In genomic region chr1:218164111-218164929, GRCh38 we compare ENCODE assay signal across 8 cellular contexts.
DNase-seq lines count a peak whose midpoint lies in the region; ATAC-seq and TF ChIP-seq lines count a peak whose summit lies in the region.

No MANE protein-coding gene starts in this region.

- CTCF ChIA-PET in activated naive CD4-positive, alpha-beta T cell treated with anti-CD3 and anti-CD28 coated beads, Interleukin-2, amount 10 ng/mL, durations not matched to agents 7 days and 5 days (lab: Charles Lee), result no interaction called here

- H3K36me3 ChIP-seq in colonic mucosa, result no peaks in the 10 kb centered on the region
- H3K36me3 ChIP-seq in thymus (ENCODE audit: control insufficient read depth, insufficient read depth), result no peaks in the 10 kb centered on the region

- H3K27me3 ChIP-seq in colonic mucosa (peaks cover 40% of the 10 kb centered on the region), thymus (ENCODE audit: control insufficient read depth, insufficient read depth) (peaks cover 32% of the 10 kb centered on the region)

- peak; percentile 22 for DNase-seq in activated naive CD4-positive, alpha-beta T cell treated with anti-CD3 and anti-CD28 coated beads, Interleukin-2, amount 10 ng/mL, durations not matched to agents 7 days and 5 days
- no peak for DNase-seq in activated naive CD4-positive, alpha-beta T cell treated with Interleukin-2 at 50 U/mL for 16 hours
- peak; percentile 32 for DNase-seq in NCI-H82 treated with DMSO at 0.1 percent for 48 hours (lab: John Stamatoyannopoulos, UW; ENCODE audit: unreplicated experiment)
- peak; percentile 42 for DNase-seq in colonic mucosa
- peak; percentile 14 to 85 for DNase-seq in lower leg skin (ENCODE audit: low spot score in 2 of 2)

- peaks cover 34% of the 10 kb centered on the region for H3K27me3 Mint-ChIP-seq in activated naive CD4-positive, alpha-beta T cell treated with anti-CD3 and anti-CD28 coated beads, Interleukin-2, amount 10 ng/mL, durations not matched to agents 7 days and 5 days

- ATAC-seq in HG03025 (IDR thresholded peaks at IDR 0.05; ENCODE audit: low FRiP score, unreplicated experiment) (peak; percentile 55), HG03108 (IDR thresholded peaks at IDR 0.05; ENCODE audit: unreplicated experiment) (no peak)

- H3K36me3 Mint-ChIP-seq in activated naive CD4-positive, alpha-beta T cell treated with anti-CD3 and anti-CD28 coated beads, Interleukin-2, amount 10 ng/mL, durations not matched to agents 7 days and 5 days, result no peaks in the 10 kb centered on the region

- WGBS in lower leg skin, 2 donors, result 1% methylated on average over 22 to 37 of the region's 68 CpGs
- 2% methylated on average over 68 of the region's 68 CpGs for WGBS in thymus

- peak overlapping the region; percentile 39 for H3K4me3 ChIP-seq in colonic mucosa
- peak overlapping the region; percentile 19 for H3K4me3 ChIP-seq in lower leg skin (ENCODE audit: low read depth, poor library complexity, severe bottlenecking)
- H3K4me3 ChIP-seq in thymus (ENCODE audit: low read length), result peak overlapping the region; percentile 21

- TF ChIP-seq CTCF in colonic mucosa (IDR thresholded peaks at IDR 0.05) (no peak), lower leg skin (IDR thresholded peaks at IDR 0.05) (no peak)

- peaks cover 19% of the 10 kb centered on the region for H3K4me1 Mint-ChIP-seq in activated naive CD4-positive, alpha-beta T cell treated with anti-CD3 and anti-CD28 coated beads, Interleukin-2, amount 10 ng/mL, durations not matched to agents 7 days and 5 days

- H3K27ac Mint-ChIP-seq in activated naive CD4-positive, alpha-beta T cell treated with anti-CD3 and anti-CD28 coated beads, Interleukin-2, amount 10 ng/mL, durations not matched to agents 7 days and 5 days, result no peak overlapping the region

- H3K27ac ChIP-seq in colonic mucosa (no peak overlapping the region), thymus (ENCODE audit: low read depth) (no peak overlapping the region)

- intact Hi-C loops in colonic mucosa (cut with DNase I) (no loop called here), lower leg skin (cut with DNase I; ENCODE audit: low total_unique reads) (no loop called here)

- H3K4me3 Mint-ChIP-seq in activated naive CD4-positive, alpha-beta T cell treated with anti-CD3 and anti-CD28 coated beads, Interleukin-2, amount 10 ng/mL, durations not matched to agents 7 days and 5 days, result peak overlapping the region; percentile 68

- no peaks in the 10 kb centered on the region for H3K9me3 Mint-ChIP-seq in activated naive CD4-positive, alpha-beta T cell treated with anti-CD3 and anti-CD28 coated beads, Interleukin-2, amount 10 ng/mL, durations not matched to agents 7 days and 5 days

- no peak for TF ChIP-seq POLR2A in lower leg skin (IDR thresholded peaks at IDR 0.05)

- H3K9me3 ChIP-seq in colonic mucosa (no peaks in the 10 kb centered on the region), thymus (ENCODE audit: control insufficient read depth) (no peaks in the 10 kb centered on the region)

- H3K9ac ChIP-seq in colonic mucosa (ENCODE audit: low read depth in 2 of 2, low read length in 2 of 2), result peak overlapping the region in 1 of 2 donors; percentile 25

- H3K4me1 ChIP-seq in colonic mucosa (no peaks in the 10 kb centered on the region), thymus (ENCODE audit: control insufficient read depth, insufficient read depth, low read length) (no peaks in the 10 kb centered on the region)
